8 cellular contexts compared by ENCODE assay signal in the genomic region with DNA sequence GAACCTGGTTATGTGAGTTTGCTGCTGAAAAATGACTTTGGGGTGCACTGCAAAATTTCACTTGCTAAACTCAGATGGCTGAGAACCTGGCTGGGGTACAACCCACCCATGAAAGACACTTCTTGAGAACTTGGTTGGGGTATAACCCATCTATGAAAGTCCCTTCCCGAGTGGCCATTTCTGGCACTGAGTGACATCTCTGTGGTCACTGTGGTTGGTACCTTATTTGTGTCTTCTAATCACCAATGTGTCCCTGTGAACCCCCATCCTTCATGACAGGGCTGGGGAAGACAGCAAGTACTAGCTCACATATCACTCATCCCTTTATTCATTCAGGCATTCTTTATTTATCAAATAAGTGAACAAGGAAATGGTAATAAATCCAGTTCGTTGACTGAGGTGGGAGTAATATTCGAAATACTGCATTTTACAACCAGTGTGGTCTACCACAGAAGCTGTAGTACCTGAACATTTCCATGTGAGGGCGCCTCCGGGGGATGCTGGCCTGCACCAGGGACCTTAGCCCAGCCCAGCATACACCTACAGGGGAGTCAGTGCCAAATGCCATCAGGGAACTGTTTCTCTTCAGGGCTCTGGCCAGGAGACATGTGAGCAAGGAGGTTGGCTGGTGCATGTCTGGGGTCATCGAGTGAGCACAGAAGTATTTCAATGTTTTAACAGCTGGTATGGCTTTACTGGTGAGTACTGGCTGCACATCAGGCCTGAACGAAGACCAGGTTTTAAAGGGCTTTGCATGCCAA.
A peak's percentile ranks its signal among the peaks of the same experiment; 100 is the strongest.
DNase-seq lines count a peak whose midpoint lies in the region; ATAC-seq and TF ChIP-seq lines count a peak whose summit lies in the region.

No MANE protein-coding gene starts in this region.

- ATAC-seq in sciatic nerve (peak; percentile 91), GM18867 (IDR thresholded peaks at IDR 0.05; ENCODE audit: unreplicated experiment) (no peak)

- intact Hi-C loops in sciatic nerve (cut with DNase I): no loop called here

- peak; percentile 39 for DNase-seq in NCI-H748 (lab: John Stamatoyannopoulos, UW; ENCODE audit: unreplicated experiment)
- no peak for DNase-seq in NCI-H748 treated with DMSO at 0.1 percent for 48 hours (lab: John Stamatoyannopoulos, UW)
- DNase-seq in brain pericyte (ENCODE audit: low read depth, low spot score): peak; percentile 5
- peak; percentile 75 for DNase-seq in sciatic nerve (ENCODE audit: low spot score)
- DNase-seq in SIG-M5 (lab: John Stamatoyannopoulos, UW): no peak
- DNase-seq in NCI-H524 (lab: John Stamatoyannopoulos, UW): no peak

- TF ChIP-seq EP300 in Ishikawa (IDR thresholded peaks at IDR 0.05; ENCODE audit: borderline replicate concordance): no peak

- peak; percentile 62 for TF ChIP-seq RAD21 in Ishikawa (IDR thresholded peaks at IDR 0.05; ENCODE audit: low read depth)

TF ChIP-seq in Ishikawa, 13 proteins besides CTCF, POLR2A, EP300 and RAD21:
- no peak for TF ChIP-seq YY1 (IDR thresholded peaks at IDR 0.05; ENCODE audit: low read depth)
- no peak for TF ChIP-seq EGR1 (IDR thresholded peaks at IDR 0.05)
- TF ChIP-seq TCF12 (IDR thresholded peaks at IDR 0.05; ENCODE audit: low read depth): no peak
- TF ChIP-seq TEAD4 (IDR thresholded peaks at IDR 0.05): no peak
TF ChIP-seq in Ishikawa: peak in this region for 0.

Comparison
In these comparisons a context has a peak if more than half of its experiments do, and no peak if none do; other contexts are left out.
1. DNase-seq: peak in NCI-H748 (single experiment), brain pericyte (single experiment) and sciatic nerve (single experiment); none in NCI-H748 treated with DMSO at 0.1 percent for 48 hours (single experiment), SIG-M5 (single experiment) and NCI-H524 (0 of 2).